ENCODE assay signal across 11 cellular contexts in the genomic region with DNA sequence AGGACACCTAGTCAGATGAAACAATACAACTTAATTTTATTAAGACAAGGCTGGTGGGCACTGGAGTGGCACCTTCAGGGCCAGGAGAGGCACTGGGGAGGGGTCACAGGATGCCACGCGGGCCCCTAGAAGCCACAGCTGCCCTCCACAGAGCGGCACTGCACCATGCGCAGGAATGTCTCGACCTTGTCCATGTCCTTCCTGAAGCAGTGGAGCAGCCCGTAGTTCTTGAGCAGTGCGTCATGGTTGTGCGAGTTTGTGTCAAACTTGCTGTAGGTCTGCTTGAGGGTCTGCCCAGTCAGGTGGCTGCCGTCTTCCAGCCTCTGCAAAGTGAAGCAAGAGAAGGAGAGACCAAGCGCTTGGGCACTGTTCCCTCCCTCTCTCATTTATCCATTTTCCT. TPM values are rescaled to one million over a fixed set of nuclear protein-coding genes. Genes with fewer than 3 reads are reported as not detected.
DNase-seq lines count a peak whose midpoint lies in the region; ATAC-seq and TF ChIP-seq lines count a peak whose summit lies in the region.
"Not testable (repeated sequence)": the region's sequence is repeated elsewhere in the genome, so short reads cannot be mapped to it uniquely, and the experiment has no call there.
"Had no signal": no experiment of that assay in that cellular context is flagged by ENCODE, and none has a peak within 500 bp of the region (broad histone marks: within the 10 kb centered on the region; RNA-seq: fewer than 3 reads in every experiment).

No MANE protein-coding gene starts in this region.

- H3K27ac Mint-ChIP-seq in chondrocyte (ENCODE audit: unreplicated experiment) = not testable (repeated sequence)

- H3K36me3 ChIP-seq in parathyroid adenoma (ENCODE audit: control insufficient read depth, insufficient read depth, low read length); upper lobe of right lung: not testable (repeated sequence)

- not testable (repeated sequence) for H3K9ac ChIP-seq in parathyroid adenoma

- H3K4me3 Mint-ChIP-seq in chondrocyte (ENCODE audit: unreplicated experiment) = not testable (repeated sequence)

- peak; percentile 15 for DNase-seq in activated CD4-positive, CD25-positive, alpha-beta regulatory T cell treated with anti-CD3 and anti-CD28 coated beads, Interleukin-2, amount 50 U/mL, for 72 hours
- peak; percentile 35 for DNase-seq in chondrocyte (ENCODE audit: low spot score)
- peak; percentile 36 for DNase-seq in left kidney (ENCODE audit: low read depth, low spot score)
- peak; percentile 47 for DNase-seq in posterior vena cava (ENCODE audit: low spot score)
- peak; percentile 8 for DNase-seq in upper lobe of right lung

- H3K79me2 ChIP-seq in parathyroid adenoma = not testable (repeated sequence)

- not testable (repeated sequence) for H3K27ac ChIP-seq in parathyroid adenoma, upper lobe of right lung

- peak overlapping the region; percentile 38 for H2AFZ ChIP-seq in parathyroid adenoma

- H3K9me3 ChIP-seq in parathyroid adenoma (ENCODE audit: control insufficient read depth, low read length); upper lobe of right lung: not testable (repeated sequence)

- H3K4me2 ChIP-seq in parathyroid adenoma (ENCODE audit: low read length) = not testable (repeated sequence)

- H3K27me3 Mint-ChIP-seq in chondrocyte (ENCODE audit: low read depth) = peaks cover 37% of the 10 kb centered on the region

- not testable (repeated sequence) for H3K4me1 Mint-ChIP-seq in chondrocyte (ENCODE audit: low read depth)

- not testable (repeated sequence) for H3K9me3 Mint-ChIP-seq in chondrocyte (ENCODE audit: low read depth)

- H3K4me1 ChIP-seq in parathyroid adenoma, upper lobe of right lung: not testable (repeated sequence)

- not testable (repeated sequence) for H3K27me3 ChIP-seq in parathyroid adenoma (ENCODE audit: control insufficient read depth, insufficient read depth, low read length); upper lobe of right lung

- not testable (repeated sequence) for H3K36me3 Mint-ChIP-seq in chondrocyte (ENCODE audit: low read depth)

- H3K4me3 ChIP-seq in parathyroid adenoma (ENCODE audit: low read depth, low read length); upper lobe of right lung: not testable (repeated sequence)

- intact Hi-C loops in posterior vena cava (cut with DNase I); upper lobe of right lung (cut with DNase I): not testable (repeated sequence)

- TF ChIP-seq CTCF in chondrocyte (IDR thresholded peaks at IDR 0.05); parathyroid adenoma (IDR thresholded peaks at IDR 0.05); upper lobe of right lung (IDR thresholded peaks at IDR 0.05): not testable (repeated sequence)

- ATAC-seq in upper lobe of right lung = not testable (repeated sequence)

RNA-seq across cellular contexts. Expression of a gene that starts 1.5 kb away (rescaled TPM):
- total RNA-seq in chondrocyte (0.68 TPM in 1 of 3 replicates, not detected in the others), posterior vena cava (not detected), upper lobe of right lung (not detected)
- total RNA-seq: A673; Caco-2; Calu3; CD4-positive, alpha-beta T cell; CD8-positive, alpha-beta T cell had no signal

RNA-seq across cellular contexts. Expression of a gene that starts 9.1 kb away (rescaled TPM):
- not detected in 3 replicates for total RNA-seq in chondrocyte
- total RNA-seq in posterior vena cava = not detected
- total RNA-seq in upper lobe of right lung = not detected
- total RNA-seq: A673; Caco-2; Calu3; CD4-positive, alpha-beta T cell; CD8-positive, alpha-beta T cell had no signal

RNA-seq across cellular contexts. Expression of a gene that starts 13.2 kb away (rescaled TPM):
- total RNA-seq in chondrocyte = 14.0 TPM in 1 of 3 replicates, not detected in the others
- not detected for total RNA-seq in posterior vena cava
- not detected for total RNA-seq in upper lobe of right lung
- total RNA-seq: A673; Caco-2; Calu3; CD4-positive, alpha-beta T cell; CD8-positive, alpha-beta T cell had no signal

RNA-seq across cellular contexts. Expression of a gene that starts 22.5 kb away (rescaled TPM):
- not detected in 3 replicates for total RNA-seq in chondrocyte
- total RNA-seq in posterior vena cava = 1 to 10 TPM; 5.1 to 5.5 TPM
- total RNA-seq in upper lobe of right lung = 4.7 TPM
- total RNA-seq: Caco-2, Calu3 had no signal

RNA-seq across cellular contexts. Expression of a gene that starts 27.8 kb away (rescaled TPM):
- total RNA-seq in chondrocyte (not detected in 3 replicates), posterior vena cava (not detected), upper lobe of right lung (not detected)
- total RNA-seq: A673; Caco-2; Calu3; CD4-positive, alpha-beta T cell; CD8-positive, alpha-beta T cell had no signal
